Comparison of ENCODE assay signal across 8 cellular contexts in genomic region chr16:3123986-3124886, GRCh38. TPM values are rescaled to one million over a fixed set of nuclear protein-coding genes. Genes with fewer than 3 reads are reported as not detected.
DNase-seq lines count a peak whose midpoint lies in the region; ATAC-seq and TF ChIP-seq lines count a peak whose summit lies in the region.

No MANE protein-coding gene starts in this region.

- CTCF ChIA-PET in CD4-positive, alpha-beta memory T cell (lab: Charles Lee; ENCODE audit: partially characterized antibody): interaction anchor here (1.2 to 13.2 kb wide), 7 partner anchors 10 to 120 kb away, joined by 4 to 376 read pairs (median 6); partner anchors contain the start of genes IL32 and ZSCAN10

- no peaks in the 10 kb centered on the region for H3K27me3 Mint-ChIP-seq in CD4-positive, alpha-beta memory T cell

- no peaks in the 10 kb centered on the region for H3K27me3 ChIP-seq in CD4-positive, alpha-beta memory T cell (ENCODE audit: insufficient read depth, low read length)
- H3K27me3 ChIP-seq in dorsolateral prefrontal cortex (no peaks in the 10 kb centered on the region), lower lobe of right lung (ENCODE audit: low read depth) (no peaks in the 10 kb centered on the region)

- H3K4me1 Mint-ChIP-seq in CD4-positive, alpha-beta memory T cell: peaks cover 18 to 52% (median 32%) of the 10 kb centered on the region in 4 donors

- DNase-seq in CD4-positive, alpha-beta memory T cell: peak; percentile 96 to 97 (median 96)
- peak; percentile 85 for DNase-seq in NCI-H748 treated with DMSO at 0.1 percent for 48 hours (lab: John Stamatoyannopoulos, UW)
- DNase-seq in activated CD4-positive, alpha-beta T cell treated with anti-CD3 and anti-CD28 coated beads, Interleukin-2, amount 50 U/mL, for 4 hours: peak; percentile 95 to 96
- peak; percentile 91 to 98 (median 96) for DNase-seq in dorsolateral prefrontal cortex
- DNase-seq in lower lobe of right lung: peak; percentile 98
- peak; percentile 89 to 93 (median 91) for DNase-seq in stimulated activated CD4-positive, alpha-beta T cell treated with anti-CD3 and anti-CD28 coated beads, TNF-alpha, amount 100 ng/mL, for 1 hour (ENCODE audit: low read depth in 3 of 3, low spot score in 1 of 3)

- no peaks in the 10 kb centered on the region for H3K9me3 Mint-ChIP-seq in CD4-positive, alpha-beta memory T cell

- H3K27ac ChIP-seq in CD4-positive, alpha-beta memory T cell (ENCODE audit: low read depth, low read length): peak overlapping the region; percentile 50
- peak overlapping the region in 57 of 59 donors; percentile 3 to 91 (median 76) for H3K27ac ChIP-seq in dorsolateral prefrontal cortex
- peak overlapping the region; percentile 81 for H3K27ac ChIP-seq in lower lobe of right lung

- H3K9me3 ChIP-seq in CD4-positive, alpha-beta memory T cell (ENCODE audit: control insufficient read depth in 1 of 2, low read length in 2 of 2): no peaks in the 10 kb centered on the region
- H3K9me3 ChIP-seq in lower lobe of right lung: no peaks in the 10 kb centered on the region

- H3K4me3 ChIP-seq in CD4-positive, alpha-beta memory T cell (ENCODE audit: low read length in 2 of 2): peak overlapping the region; percentile 85 to 97
- H3K4me3 ChIP-seq in dorsolateral prefrontal cortex: peak overlapping the region; percentile 42 to 98 (median 82)
- peak overlapping the region; percentile 73 for H3K4me3 ChIP-seq in lower lobe of right lung

- H3K4me3 Mint-ChIP-seq in CD4-positive, alpha-beta memory T cell: peak overlapping the region; percentile 94 to 98 (median 96)

- POLR2A ChIA-PET in CD4-positive, alpha-beta memory T cell (lab: Charles Lee; ENCODE audit: partially characterized antibody): interaction anchor here (0.6 to 7.7 kb wide), 13 partner anchors 10 to 277 kb away, joined by 3 to 146 read pairs (median 6); partner anchors contain the start of genes IL32, ZNF174, ZNF213 and ZSCAN10

- intact Hi-C loops in CD4-positive, alpha-beta memory T cell (cut with micrococcal nuclease): loop anchor here (1.0 kb wide), 6 partner anchors 10 to 144 kb away; partner anchors contain the start of gene PKMYT1
- intact Hi-C loops in dorsolateral prefrontal cortex (cut with DNase I) (loop anchor here in 1 of 2 donors (5.0 kb wide), 1 partner anchor 67 kb away; no protein-coding TSS in a partner anchor), lower lobe of right lung (cut with DNase I) (no loop called here)

- peaks cover 0 to 5% of the 10 kb centered on the region in 2 donors for H3K36me3 Mint-ChIP-seq in CD4-positive, alpha-beta memory T cell

- peak overlapping the region; percentile 95 to 99 (median 97) for H3K27ac Mint-ChIP-seq in CD4-positive, alpha-beta memory T cell

- TF ChIP-seq CTCF in dorsolateral prefrontal cortex (IDR thresholded peaks at IDR 0.05 in 54 of 56, conservative IDR thresholded peaks at IDR 0.05 in 2 of 56; ENCODE audit: low read depth in 1 of 56, partially characterized antibody in 56 of 56) (peak in 33 of 56 donors; percentile 2 to 57 (median 20)), lower lobe of right lung (IDR thresholded peaks at IDR 0.05) (no peak)

- ATAC-seq in GM19397 (IDR thresholded peaks at IDR 0.05; ENCODE audit: unreplicated experiment) (peak; percentile 88), HG03565 (IDR thresholded peaks at IDR 0.05; ENCODE audit: unreplicated experiment) (peak; percentile 67), lower lobe of right lung (peak; percentile 96 to 99)

- H3K36me3 ChIP-seq in CD4-positive, alpha-beta memory T cell (ENCODE audit: insufficient read depth, low read length): no peaks in the 10 kb centered on the region
- H3K36me3 ChIP-seq in lower lobe of right lung: peaks cover 18% of the 10 kb centered on the region

- peaks cover 40% of the 10 kb centered on the region for H3K4me1 ChIP-seq in CD4-positive, alpha-beta memory T cell (ENCODE audit: insufficient read depth, low read length)
- H3K4me1 ChIP-seq in lower lobe of right lung: peaks cover 31% of the 10 kb centered on the region

RNA-seq across cellular contexts. Expression of gene ZNF213, which starts 10.6 kb away (rescaled TPM):
- total RNA-seq in CD4-positive, alpha-beta memory T cell: 10 to 100 TPM; 14.1 to 14.5 TPM
- 1 to 10 TPM in 1 of 2 donors, under 1 TPM in 1; 0.67 to 3.2 TPM for polyA plus RNA-seq in CD4-positive, alpha-beta memory T cell
- total RNA-seq in dorsolateral prefrontal cortex (10 to 100 TPM; 15.3 to 32.9 (median 20.5) TPM), lower lobe of right lung (10.2 TPM)

RNA-seq across cellular contexts. Expression of gene ZNF205, which starts 11.8 kb away (rescaled TPM):
- not detected for total RNA-seq in CD4-positive, alpha-beta memory T cell
- polyA plus RNA-seq in CD4-positive, alpha-beta memory T cell: under 1 TPM in 1 of 2 donors, not detected in 1; 0.20 TPM
- total RNA-seq in dorsolateral prefrontal cortex (10 to 100 TPM in 64 of 120 experiments, 1 to 10 TPM in 56; 6.4 to 18.5 (median 10.4) TPM), lower lobe of right lung (11.9 TPM)

RNA-seq across cellular contexts. Expression of gene ZSCAN10, which starts 25.1 kb away (rescaled TPM):
- total RNA-seq in CD4-positive, alpha-beta memory T cell: under 1 TPM in 1 of 2 experiments, not detected in 1; 0.15 TPM
- not detected for polyA plus RNA-seq in CD4-positive, alpha-beta memory T cell
- total RNA-seq in dorsolateral prefrontal cortex (under 1 TPM in 8 of 120 experiments, not detected in 112; 0.28 to 0.84 (median 0.41) TPM), lower lobe of right lung (not detected)

RNA-seq across cellular contexts. Expression of gene IL32, which starts 58.8 kb away (rescaled TPM):
- 100 to 1,000 TPM; 752 to 810 TPM for total RNA-seq in CD4-positive, alpha-beta memory T cell
- 1,000 to 10,000 TPM; 3,111 to 3,174 TPM for polyA plus RNA-seq in CD4-positive, alpha-beta memory T cell
- total RNA-seq in dorsolateral prefrontal cortex (10 to 100 TPM in 42 of 120 experiments, 1 to 10 TPM in 78; 1.7 to 41.8 (median 8.0) TPM), lower lobe of right lung (79.1 TPM)

Comparison
In these comparisons a context has a peak if more than half of its experiments do, and no peak if none do; other contexts are left out.
1. Peak in every context shown above with its lines: DNase-seq, ATAC-seq, H3K4me3 ChIP-seq and H3K27ac ChIP-seq.